In the genomic region with DNA sequence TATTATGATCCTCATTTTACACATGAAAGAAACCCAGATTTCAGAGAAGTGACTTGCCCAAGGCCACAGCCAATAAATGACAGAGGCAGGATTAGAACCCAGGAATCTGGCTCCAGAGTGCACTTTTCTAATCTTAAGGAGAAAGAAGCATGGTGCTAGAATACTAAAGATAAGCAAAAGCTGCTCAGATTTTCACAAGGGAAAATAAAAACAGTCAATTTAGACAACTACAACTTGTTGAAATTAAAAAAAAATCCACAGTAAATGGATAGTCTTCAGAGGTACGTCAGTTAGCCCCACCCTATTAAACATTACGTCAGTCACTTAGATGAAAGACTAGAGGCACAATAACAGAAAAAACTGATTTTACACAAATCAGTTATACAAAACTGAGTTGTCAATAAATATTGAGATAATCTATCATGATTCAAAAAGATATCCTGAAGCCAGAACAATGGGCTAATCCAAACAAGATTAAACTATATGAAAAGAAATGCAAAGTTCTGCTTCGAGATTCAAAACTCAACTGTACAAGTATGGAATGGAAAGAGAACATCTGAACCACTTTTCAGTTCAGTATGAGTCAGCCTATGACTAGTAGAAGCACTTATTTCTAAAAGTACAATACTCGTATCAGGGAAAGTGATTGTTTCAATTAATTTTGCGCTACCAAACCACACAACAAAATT, we compare ENCODE assay signal across 8 cellular contexts. TPM values are rescaled to one million over a fixed set of nuclear protein-coding genes. Genes with fewer than 3 reads are reported as not detected.
DNase-seq lines count a peak whose midpoint lies in the region; ATAC-seq and TF ChIP-seq lines count a peak whose summit lies in the region.

No MANE protein-coding gene starts in this region.

- peaks cover 0 to 1% (median 0%) of the 10 kb centered on the region in 7 donors for H3K9me3 Mint-ChIP-seq in CD4-positive, CD25-positive, alpha-beta regulatory T cell
- no peaks in the 10 kb centered on the region for H3K9me3 Mint-ChIP-seq in naive thymus-derived CD4-positive, alpha-beta T cell
- H3K9me3 Mint-ChIP-seq in CD14-positive monocyte = peaks cover 0 to 2% (median 0%) of the 10 kb centered on the region in 7 donors

- POLR2A ChIA-PET in naive thymus-derived CD4-positive, alpha-beta T cell (lab: Charles Lee) = interaction anchor here (0.6 to 3.5 kb wide), 4 partner anchors 9 to 27 kb away, joined by 3 to 34 read pairs (median 5); partner anchors contain the start of gene TMEM245

- intact Hi-C loops in naive thymus-derived CD4-positive, alpha-beta T cell (cut with micrococcal nuclease) = loop anchor here (1.0 to 10.0 kb wide), 6 partner anchors 8 to 1826 kb away; partner anchors contain the start of genes TMEM245 (in 2 of the 2) and RAD23B (in 1 of the 2)
- intact Hi-C loops in CD14-positive monocyte (cut with micrococcal nuclease) = loop anchor here in 1 of 2 donors (10.0 kb wide), 1 partner anchor 96 kb away; the partner anchor contains the start of gene CTNNAL1

- H3K4me1 ChIP-seq in CD4-positive, CD25-positive, alpha-beta regulatory T cell (ENCODE audit: control insufficient read depth, insufficient read depth, low read length, poor library complexity, severe bottlenecking) = peaks cover 64% of the 10 kb centered on the region
- peaks cover 30% of the 10 kb centered on the region for H3K4me1 ChIP-seq in HUES6 (ENCODE audit: control insufficient read depth, insufficient read depth, low read length)
- peaks cover 18 to 52% of the 10 kb centered on the region in 2 donors for H3K4me1 ChIP-seq in naive thymus-derived CD4-positive, alpha-beta T cell (ENCODE audit: control insufficient read depth in 2 of 2, insufficient read depth in 2 of 2, low read length in 2 of 2)

- no peaks in the 10 kb centered on the region for H3K9me3 ChIP-seq in CD4-positive, CD25-positive, alpha-beta regulatory T cell (ENCODE audit: control insufficient read depth in 2 of 2, low read length in 2 of 2)
- H3K9me3 ChIP-seq in HUES6 (ENCODE audit: control insufficient read depth, insufficient read depth, low read depth, low read length) = no peaks in the 10 kb centered on the region
- no peaks in the 10 kb centered on the region for H3K9me3 ChIP-seq in naive thymus-derived CD4-positive, alpha-beta T cell (ENCODE audit: control insufficient read depth in 2 of 3, low read length in 3 of 3)

- H3K27me3 Mint-ChIP-seq in CD4-positive, CD25-positive, alpha-beta regulatory T cell = no peaks in the 10 kb centered on the region
- no peaks in the 10 kb centered on the region for H3K27me3 Mint-ChIP-seq in naive thymus-derived CD4-positive, alpha-beta T cell
- no peaks in the 10 kb centered on the region for H3K27me3 Mint-ChIP-seq in CD14-positive monocyte (ENCODE audit: low read depth in 3 of 3)

- H3K4me3 ChIP-seq in CD4-positive, CD25-positive, alpha-beta regulatory T cell (ENCODE audit: low read depth, low read length) = peak overlapping the region; percentile 81
- H3K4me3 ChIP-seq in HUES6 (ENCODE audit: low read depth, low read length) = no peak overlapping the region
- peak overlapping the region in 1 of 2 donors; percentile 3 for H3K4me3 ChIP-seq in cardiac fibroblast (replicated peaks in 1 of 2; ENCODE audit: low read depth in 2 of 2, low read length in 2 of 2)
- peak overlapping the region; percentile 28 for H3K4me3 ChIP-seq in naive thymus-derived CD4-positive, alpha-beta T cell (ENCODE audit: low read length)

- H3K9ac ChIP-seq in HUES6 (ENCODE audit: low read length) = no peak overlapping the region

- DNase-seq in CD4-positive, CD25-positive, alpha-beta regulatory T cell = peak; percentile 18 to 78 (median 76)
- DNase-seq in cardiac fibroblast (ENCODE audit: low read depth in 2 of 2) (peak; percentile 61 to 86), globus pallidus (ENCODE audit: low spot score) (no peak), CD14-positive monocyte (ENCODE audit: low spot score) (no peak), SKM-1 (lab: John Stamatoyannopoulos, UW; ENCODE audit: unreplicated experiment) (no peak)
- peak in 7 of 9 donors; percentile 46 to 73 (median 63) for DNase-seq in naive thymus-derived CD4-positive, alpha-beta T cell

- no peaks in the 10 kb centered on the region for H3K27me3 ChIP-seq in CD4-positive, CD25-positive, alpha-beta regulatory T cell (ENCODE audit: control insufficient read depth, insufficient read depth, low read length)
- H3K27me3 ChIP-seq in HUES6 (ENCODE audit: control insufficient read depth, insufficient read depth, low read length) = no peaks in the 10 kb centered on the region
- no peaks in the 10 kb centered on the region for H3K27me3 ChIP-seq in naive thymus-derived CD4-positive, alpha-beta T cell (ENCODE audit: control insufficient read depth in 2 of 2, insufficient read depth in 2 of 2, low read length in 2 of 2)

- H3K27ac ChIP-seq in CD4-positive, CD25-positive, alpha-beta regulatory T cell (ENCODE audit: insufficient read depth, low read length, poor library complexity, severe bottlenecking) = peak overlapping the region; percentile 89
- H3K27ac ChIP-seq in HUES6 (ENCODE audit: low read depth, low read length) = peak overlapping the region; percentile 18; the same call in 1 of the 2 replicates
- H3K27ac ChIP-seq in naive thymus-derived CD4-positive, alpha-beta T cell (ENCODE audit: low read depth, low read length) = peak overlapping the region; percentile 77

- peak; percentile 79 to 80 for ATAC-seq in CD4-positive, CD25-positive, alpha-beta regulatory T cell (ENCODE audit: low read depth in 2 of 2)
- peak; percentile 65 for ATAC-seq in GM21515 (IDR thresholded peaks at IDR 0.05; ENCODE audit: unreplicated experiment)
- peak; percentile 88 for ATAC-seq in naive thymus-derived CD4-positive, alpha-beta T cell

- TF ChIP-seq CTCF in cardiac fibroblast (IDR thresholded peaks at IDR 0.05; ENCODE audit: low read depth, low read length) = no peak
- TF ChIP-seq CTCF in CD14-positive monocyte (IDR thresholded peaks at IDR 0.05) = no peak

- peaks cover 17% of the 10 kb centered on the region for H3K36me3 Mint-ChIP-seq in CD4-positive, CD25-positive, alpha-beta regulatory T cell
- peaks cover 0 to 14% (median 5%) of the 10 kb centered on the region in 5 donors for H3K36me3 Mint-ChIP-seq in naive thymus-derived CD4-positive, alpha-beta T cell
- H3K36me3 Mint-ChIP-seq in CD14-positive monocyte = peaks cover 5 to 17% of the 10 kb centered on the region in 2 donors

- peaks cover 47 to 90% (median 71%) of the 10 kb centered on the region in 4 donors for H3K4me1 Mint-ChIP-seq in CD4-positive, CD25-positive, alpha-beta regulatory T cell
- H3K4me1 Mint-ChIP-seq in naive thymus-derived CD4-positive, alpha-beta T cell = peaks cover 60 to 90% (median 89%) of the 10 kb centered on the region in 7 donors
- peaks cover 60% of the 10 kb centered on the region for H3K4me1 Mint-ChIP-seq in CD14-positive monocyte

- H3K36me3 ChIP-seq in CD4-positive, CD25-positive, alpha-beta regulatory T cell (ENCODE audit: control insufficient read depth, insufficient read depth, low read length) = peaks cover 10% of the 10 kb centered on the region
- H3K36me3 ChIP-seq in HUES6 (ENCODE audit: control insufficient read depth, insufficient read depth, low read length) = peaks cover 5% of the 10 kb centered on the region
- peaks cover 0 to 3% (median 2%) of the 10 kb centered on the region in 3 experiments for H3K36me3 ChIP-seq in naive thymus-derived CD4-positive, alpha-beta T cell (ENCODE audit: control insufficient read depth in 2 of 3, insufficient read depth in 3 of 3, low read length in 3 of 3)

- CTCF ChIA-PET in naive thymus-derived CD4-positive, alpha-beta T cell (lab: Charles Lee) = no interaction called here

- H3K27ac Mint-ChIP-seq in CD4-positive, CD25-positive, alpha-beta regulatory T cell = peak overlapping the region; percentile 92 to 94 (median 94)
- peak overlapping the region; percentile 84 to 98 (median 94) for H3K27ac Mint-ChIP-seq in naive thymus-derived CD4-positive, alpha-beta T cell
- H3K27ac Mint-ChIP-seq in CD14-positive monocyte = peak overlapping the region in 3 of 7 donors; percentile 4 to 46 (median 24)

- peak overlapping the region; percentile 54 to 86 (median 68) for H3K4me3 Mint-ChIP-seq in CD4-positive, CD25-positive, alpha-beta regulatory T cell
- peak overlapping the region; percentile 18 to 87 (median 69) for H3K4me3 Mint-ChIP-seq in naive thymus-derived CD4-positive, alpha-beta T cell
- no peak overlapping the region for H3K4me3 Mint-ChIP-seq in CD14-positive monocyte

RNA-seq across cellular contexts. Expression of gene TMEM245, which starts 9.3 kb away (rescaled TPM):
- 33.7 TPM for total RNA-seq in CD4-positive, CD25-positive, alpha-beta regulatory T cell
- 10 to 100 TPM; 22.6 to 36.9 (median 27.6) TPM for polyA plus RNA-seq in CD4-positive, CD25-positive, alpha-beta regulatory T cell
- 10 to 100 TPM; 25.5 to 76.7 (median 29.2) TPM for total RNA-seq in naive thymus-derived CD4-positive, alpha-beta T cell
- 10 to 100 TPM; 26.6 to 31.9 TPM for polyA plus RNA-seq in naive thymus-derived CD4-positive, alpha-beta T cell
- polyA plus RNA-seq in CD14-positive monocyte = 10 to 100 TPM in 1 of 2 donors, 1 to 10 TPM in 1; 9.7 to 11.3 TPM

RNA-seq across cellular contexts. Expression of gene FRRS1L, which starts 56.6 kb away (rescaled TPM):
- not detected for total RNA-seq in CD4-positive, CD25-positive, alpha-beta regulatory T cell
- polyA plus RNA-seq in CD4-positive, CD25-positive, alpha-beta regulatory T cell = not detected
- total RNA-seq in naive thymus-derived CD4-positive, alpha-beta T cell = not detected
- polyA plus RNA-seq in naive thymus-derived CD4-positive, alpha-beta T cell = not detected
- not detected for polyA plus RNA-seq in CD14-positive monocyte

Comparison
In these comparisons a context has a peak if more than half of its experiments do, and no peak if none do; other contexts are left out.
1. DNase-seq: peak in CD4-positive, CD25-positive, alpha-beta regulatory T cell (3 of 3), cardiac fibroblast (2 of 2) and naive thymus-derived CD4-positive, alpha-beta T cell (7 of 9); none in globus pallidus (single experiment), CD14-positive monocyte (single experiment) and SKM-1 (single experiment).
2. H3K27ac ChIP-seq: peak in every context shown above with its lines; median percentile 89 in CD4-positive, CD25-positive, alpha-beta regulatory T cell; 77 in naive thymus-derived CD4-positive, alpha-beta T cell; 18 in HUES6.
3. H3K4me3 Mint-ChIP-seq: peak in CD4-positive, CD25-positive, alpha-beta regulatory T cell (4 of 4) and naive thymus-derived CD4-positive, alpha-beta T cell (10 of 10); none in CD14-positive monocyte (0 of 2).
4. Peak in every context shown above with its lines, with median percentiles within 50 percentile points of each other: ATAC-seq.